In the genomic region with DNA sequence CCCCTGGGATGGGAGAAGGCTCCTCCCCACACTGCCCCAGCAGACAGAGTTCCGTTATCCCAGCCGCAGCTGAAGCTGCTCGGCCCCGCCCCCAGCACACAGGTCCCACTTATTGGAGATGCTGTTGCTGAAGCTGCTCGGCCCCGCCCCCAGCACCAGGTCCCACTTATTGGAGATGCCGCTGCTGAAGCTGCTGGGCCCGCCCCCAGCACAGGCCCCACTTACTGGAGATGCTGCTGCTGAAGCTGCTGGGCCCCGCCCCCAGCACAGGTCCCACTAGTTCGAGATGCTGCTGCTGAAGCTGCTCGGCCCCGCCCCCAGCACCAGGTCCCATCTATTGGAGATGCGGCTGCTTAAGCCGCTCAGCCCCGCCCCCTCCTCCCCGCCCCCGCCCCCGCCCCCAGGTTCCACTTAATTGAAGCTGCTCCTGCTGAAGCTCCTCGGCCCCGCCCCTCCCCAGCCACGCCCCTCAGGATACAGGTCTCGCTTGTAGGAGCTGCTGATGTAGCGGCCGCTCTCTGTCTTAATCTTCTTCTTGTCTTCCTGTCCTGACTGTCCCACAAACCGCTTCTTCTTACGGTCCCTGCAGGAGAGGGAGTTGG, we compare ENCODE assay signal across 7 cellular contexts.
DNase-seq lines count a peak whose midpoint lies in the region; ATAC-seq and TF ChIP-seq lines count a peak whose summit lies in the region.
"Had no signal": no experiment of that assay in that cellular context is flagged by ENCODE, and none has a peak within 500 bp of the region (broad histone marks: within the 10 kb centered on the region; RNA-seq: fewer than 3 reads in every experiment).

No MANE protein-coding gene starts in this region.

- no peak overlapping the region for H3K4me3 Mint-ChIP-seq in activated naive CD4-positive, alpha-beta T cell treated with anti-CD3 and anti-CD28 coated beads, Interleukin-2, amount 50 U/mL, for 24 hours
- no peak overlapping the region for H3K4me3 Mint-ChIP-seq in activated naive CD4-positive, alpha-beta T cell treated with anti-CD3 and anti-CD28 coated beads, Interleukin-2, amount 10 ng/mL, durations not matched to agents 7 days and 5 days

- ATAC-seq in SK-N-SH treated with all-trans-retinoic acid at 6 μM for 48 hours (peak; percentile 59), HG03571 (IDR thresholded peaks at IDR 0.05; ENCODE audit: unreplicated experiment) (no peak), HG02571 (IDR thresholded peaks at IDR 0.05; ENCODE audit: unreplicated experiment) (no peak)

- peaks cover 5% of the 10 kb centered on the region for H3K4me1 Mint-ChIP-seq in activated naive CD4-positive, alpha-beta T cell treated with anti-CD3 and anti-CD28 coated beads, Interleukin-2, amount 50 U/mL, for 24 hours
- peaks cover 7% of the 10 kb centered on the region for H3K4me1 Mint-ChIP-seq in activated naive CD4-positive, alpha-beta T cell treated with anti-CD3 and anti-CD28 coated beads, Interleukin-2, amount 10 ng/mL, durations not matched to agents 7 days and 5 days

- CTCF ChIA-PET in activated naive CD4-positive, alpha-beta T cell treated with anti-CD3 and anti-CD28 coated beads, Interleukin-2, amount 10 ng/mL, durations not matched to agents 7 days and 5 days (lab: Charles Lee) = interaction anchor here (2.6 kb wide), 1 partner anchor 13 kb away, joined by 11 read pairs; no protein-coding TSS in a partner anchor

- H3K27ac Mint-ChIP-seq in activated naive CD4-positive, alpha-beta T cell treated with anti-CD3 and anti-CD28 coated beads, Interleukin-2, amount 50 U/mL, for 24 hours = peak overlapping the region; percentile 59
- no peak overlapping the region for H3K27ac Mint-ChIP-seq in activated naive CD4-positive, alpha-beta T cell treated with anti-CD3 and anti-CD28 coated beads, Interleukin-2, amount 10 ng/mL, durations not matched to agents 7 days and 5 days

- intact Hi-C loops in posterior cingulate gyrus (cut with DNase I) = no loop called here

- DNase-seq in activated naive CD4-positive, alpha-beta T cell treated with anti-CD3 and anti-CD28 coated beads, Interleukin-2, amount 10 ng/mL, durations not matched to agents 7 days and 5 days = no peak
- DNase-seq in posterior cingulate gyrus = peak in 9 of 10 donors; percentile 24 to 98 (median 84)
- DNase-seq: NCI-H2081 treated with DMSO at 0.1 percent for 48 hours had no signal

- no peaks in the 10 kb centered on the region for H3K27me3 Mint-ChIP-seq in activated naive CD4-positive, alpha-beta T cell treated with anti-CD3 and anti-CD28 coated beads, Interleukin-2, amount 50 U/mL, for 24 hours
- no peaks in the 10 kb centered on the region for H3K27me3 Mint-ChIP-seq in activated naive CD4-positive, alpha-beta T cell treated with anti-CD3 and anti-CD28 coated beads, Interleukin-2, amount 10 ng/mL, durations not matched to agents 7 days and 5 days

- H3K9me3 Mint-ChIP-seq in activated naive CD4-positive, alpha-beta T cell treated with anti-CD3 and anti-CD28 coated beads, Interleukin-2, amount 50 U/mL, for 24 hours = no peaks in the 10 kb centered on the region
- no peaks in the 10 kb centered on the region for H3K9me3 Mint-ChIP-seq in activated naive CD4-positive, alpha-beta T cell treated with anti-CD3 and anti-CD28 coated beads, Interleukin-2, amount 10 ng/mL, durations not matched to agents 7 days and 5 days

- H3K36me3 Mint-ChIP-seq in activated naive CD4-positive, alpha-beta T cell treated with anti-CD3 and anti-CD28 coated beads, Interleukin-2, amount 50 U/mL, for 24 hours = peaks cover 2% of the 10 kb centered on the region
- peaks cover 47% of the 10 kb centered on the region for H3K36me3 Mint-ChIP-seq in activated naive CD4-positive, alpha-beta T cell treated with anti-CD3 and anti-CD28 coated beads, Interleukin-2, amount 10 ng/mL, durations not matched to agents 7 days and 5 days

TF ChIP-seq in SK-N-SH treated with all-trans-retinoic acid at 6 μM for 48 hours, 23 proteins besides CTCF, POLR2A, EP300 and RAD21:
- TF ChIP-seq CSDC2 (CRISPR knock-in tag; IDR thresholded peaks at IDR 0.05) (no peak), ZNF565 (CRISPR knock-in tag; conservative IDR thresholded peaks at IDR 0.05; ENCODE audit: low read depth) (no peak)
- TF ChIP-seq, protein P1, sequence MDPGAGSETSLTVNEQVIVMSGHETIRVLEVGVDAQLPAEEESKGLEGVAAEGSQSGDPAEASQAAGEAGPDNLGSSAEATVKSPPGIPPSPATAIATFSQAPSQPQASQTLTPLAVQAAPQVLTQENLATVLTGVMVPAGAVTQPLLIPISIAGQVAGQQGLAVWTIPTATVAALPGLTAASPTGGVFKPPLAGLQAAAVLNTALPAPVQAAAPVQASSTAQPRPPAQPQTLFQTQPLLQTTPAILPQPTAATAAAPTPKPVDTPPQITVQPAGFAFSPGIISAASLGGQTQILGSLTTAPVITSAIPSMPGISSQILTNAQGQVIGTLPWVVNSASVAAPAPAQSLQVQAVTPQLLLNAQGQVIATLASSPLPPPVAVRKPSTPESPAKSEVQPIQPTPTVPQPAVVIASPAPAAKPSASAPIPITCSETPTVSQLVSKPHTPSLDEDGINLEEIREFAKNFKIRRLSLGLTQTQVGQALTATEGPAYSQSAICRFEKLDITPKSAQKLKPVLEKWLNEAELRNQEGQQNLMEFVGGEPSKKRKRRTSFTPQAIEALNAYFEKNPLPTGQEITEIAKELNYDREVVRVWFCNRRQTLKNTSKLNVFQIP (CRISPR knock-in tag; IDR thresholded peaks at IDR 0.05; ENCODE audit: borderline replicate concordance, low read depth) = no peak
